ENCODE assay signal across 11 cellular contexts in genomic region chr19:10514211-10515145, GRCh38. TPM values are rescaled to one million over a fixed set of nuclear protein-coding genes. Genes with fewer than 3 reads are reported as not detected.
A peak's percentile ranks its signal among the peaks of the same experiment; 100 is the strongest.
DNase-seq lines count a peak whose midpoint lies in the region; ATAC-seq, FAIRE-seq and TF ChIP-seq lines count a peak whose summit lies in the region.
"Had no signal": no experiment of that assay in that cellular context is flagged by ENCODE, and none has a peak within 500 bp of the region (broad histone marks: within the 10 kb centered on the region; RNA-seq: fewer than 3 reads in every experiment).

No MANE protein-coding gene starts in this region.

- TF ChIP-seq CTCF in GM12873 (IDR thresholded peaks at IDR 0.05; ENCODE audit: insufficient read depth, low read depth, low read length, missing control alignments) (peak; percentile 32), endothelial cell of umbilical vein (IDR thresholded peaks at IDR 0.05; ENCODE audit: extremely low read depth in 1 of 2, insufficient read depth in 1 of 2, low read depth in 1 of 2, low read length in 2 of 2) (peak in 1 of 2 donors; percentile 12), adrenal gland (IDR thresholded peaks at IDR 0.05) (no peak)

- peak; percentile 33 to 45 for DNase-seq in activated CD4-positive, alpha-beta T cell treated with anti-CD3 and anti-CD28 coated beads, Interleukin-2, amount 50 U/mL, for 48 hours
- no peak for DNase-seq in endothelial cell of umbilical vein (ENCODE audit: low read depth, low spot score)
- DNase-seq in retina, result peak; percentile 71
- no peak for DNase-seq in adrenal gland
- DNase-seq: GDM1 had no signal

- no peak overlapping the region for H3K4me2 ChIP-seq in endothelial cell of umbilical vein (ENCODE audit: insufficient read depth, low read length)

- no peaks in the 10 kb centered on the region for H3K9me1 ChIP-seq in endothelial cell of umbilical vein (replicated peaks; ENCODE audit: control insufficient read depth, extremely low read depth, insufficient read depth, low read length)

- H3K4me1 ChIP-seq in endothelial cell of umbilical vein (ENCODE audit: control insufficient read depth, extremely low read depth, insufficient read depth, low read length), result peaks cover 2% of the 10 kb centered on the region
- peaks cover 13 to 17% of the 10 kb centered on the region in 2 donors for H3K4me1 ChIP-seq in adrenal gland (replicated peaks in 1 of 2)

- no peak for FAIRE-seq in endothelial cell of umbilical vein (lab: Jason Lieb, UNC)
- FAIRE-seq: K562 had no signal

- no peaks in the 10 kb centered on the region for H3K36me3 ChIP-seq in endothelial cell of umbilical vein (ENCODE audit: control insufficient read depth in 2 of 2, extremely low read depth in 1 of 2, insufficient read depth in 2 of 2, low read length in 2 of 2)
- H3K36me3 ChIP-seq in adrenal gland (replicated peaks in 1 of 2), result no peaks in the 10 kb centered on the region

- H3K4me3 ChIP-seq in endothelial cell of umbilical vein (replicated peaks in 1 of 3; ENCODE audit: insufficient read depth in 1 of 3, low read depth in 1 of 3, low read length in 3 of 3), result no peak overlapping the region
- no peak overlapping the region for H3K4me3 ChIP-seq in adrenal gland
- H3K4me3 ChIP-seq: K562 had no signal

- intact Hi-C loops in endothelial cell of umbilical vein (cut with micrococcal nuclease) (loop anchor here (5.0 kb wide), 1 partner anchor 183 kb away; no protein-coding TSS in a partner anchor), adrenal gland (cut with DNase I) (no loop called here)

- H3K27ac ChIP-seq in endothelial cell of umbilical vein (ENCODE audit: insufficient read depth, low read depth, low read length), result no peak overlapping the region
- H3K27ac ChIP-seq in adrenal gland, result no peak overlapping the region

- TF ChIP-seq POLR2A in endothelial cell of umbilical vein (IDR thresholded peaks at IDR 0.05; ENCODE audit: low read depth, low read length) (no peak), adrenal gland (IDR thresholded peaks at IDR 0.05) (no peak)

- no peak overlapping the region for H2AFZ ChIP-seq in endothelial cell of umbilical vein (ENCODE audit: low read depth, low read length)

- H3K9me3 ChIP-seq in endothelial cell of umbilical vein (replicated peaks; ENCODE audit: control insufficient read depth, insufficient read depth, low read length) (no peaks in the 10 kb centered on the region), adrenal gland (replicated peaks in 1 of 3) (no peaks in the 10 kb centered on the region)

- BruUV-seq in endothelial cell of umbilical vein (replicated peaks; lab: Mats Ljungman, UMichigan), result no TSS peak

- H3K27me3 ChIP-seq in endothelial cell of umbilical vein (ENCODE audit: control insufficient read depth in 2 of 2, insufficient read depth in 2 of 2, low read length in 2 of 2) (peaks cover 50 to 65% of the 10 kb centered on the region in 2 experiments), adrenal gland (peaks cover 51% of the 10 kb centered on the region)

- CTCF ChIA-PET in endothelial cell of umbilical vein (lab: Charles Lee), result no interaction called here

- no peaks in the 10 kb centered on the region for H3K79me2 ChIP-seq in endothelial cell of umbilical vein (ENCODE audit: control insufficient read depth, insufficient read depth, low read length)

- POLR2A ChIA-PET in endothelial cell of umbilical vein (lab: Charles Lee), result no interaction called here

- ATAC-seq in GM19395 (IDR thresholded peaks at IDR 0.05; ENCODE audit: unreplicated experiment) (no peak), GM19452 (IDR thresholded peaks at IDR 0.05; ENCODE audit: unreplicated experiment) (no peak), HG02840 (IDR thresholded peaks at IDR 0.05; ENCODE audit: low FRiP score, unreplicated experiment) (no peak)
- ATAC-seq: K562 had no signal

- dilution Hi-C loops in endothelial cell of umbilical vein (cut with MboI; ENCODE audit: extremely low pct_ligation_motif_present, low sequenced_read_pairs), result no loop called here

- H4K20me1 ChIP-seq in endothelial cell of umbilical vein (replicated peaks; ENCODE audit: control insufficient read depth, extremely low read depth, insufficient read depth, low read length), result no peaks in the 10 kb centered on the region

- 11 to 28% (median 21%) methylated on average over 9 to 107 of the region's 107 CpGs for WGBS in adrenal gland, 4 donors

- H3K9ac ChIP-seq in endothelial cell of umbilical vein (replicated peaks; ENCODE audit: extremely low read depth, insufficient read depth, low read length), result no peak overlapping the region

TF ChIP-seq in endothelial cell of umbilical vein, 7 proteins besides CTCF, POLR2A, EP300 and RAD21:
- TF ChIP-seq EZH2 (IDR thresholded peaks at IDR 0.05; ENCODE audit: borderline replicate concordance, low read depth, low read length, severe bottlenecking), result peak; percentile 90
- no peak for TF ChIP-seq FOS (IDR thresholded peaks at IDR 0.05; ENCODE audit: borderline replicate concordance, insufficient read depth, low read length)

RNA-seq across cellular contexts. Expression of gene S1PR5, which starts 2.8 kb away (rescaled TPM):
- total RNA-seq in endothelial cell of umbilical vein, result not detected in 2 replicates
- not detected in 2 replicates for polyA plus RNA-seq in endothelial cell of umbilical vein
- not detected in 2 replicates for polyA plus RNA-seq in endothelial cell of umbilical vein (2011; cell fraction: cytosol; rRNA removed)
- polyA plus RNA-seq in endothelial cell of umbilical vein (2011; cell fraction: nucleus; rRNA removed), result not detected in 2 replicates
- not detected in 2 replicates for polyA plus RNA-seq in endothelial cell of umbilical vein (2012)
- polyA minus RNA-seq in endothelial cell of umbilical vein, result not detected in 2 replicates
- polyA minus RNA-seq in endothelial cell of umbilical vein (2011; cell fraction: cytosol; rRNA and poly(A)+ RNA removed), result 1.2 TPM
- not detected in 2 replicates for polyA minus RNA-seq in endothelial cell of umbilical vein (2011; cell fraction: nucleus; rRNA and poly(A)+ RNA removed)
- 1 to 10 TPM in 2 of 8 donors, under 1 TPM in 5, not detected in 1; 0.14 to 3.0 (median 0.55) TPM for total RNA-seq in adrenal gland
- under 1 TPM; 0.37 to 0.97 (median 0.51) TPM for polyA plus RNA-seq in adrenal gland
- total RNA-seq: fibroblast of lung had no signal

RNA-seq across cellular contexts. Expression of gene KEAP1, which starts 11.3 kb away (rescaled TPM):
- 78.2 and 81.4 TPM in 2 replicates for total RNA-seq in endothelial cell of umbilical vein
- polyA plus RNA-seq in endothelial cell of umbilical vein, result 91.1 and 107 TPM in 2 replicates
- 79.4 and 83.8 TPM in 2 replicates for polyA plus RNA-seq in endothelial cell of umbilical vein (2011; cell fraction: cytosol; rRNA removed)
- 58.8 and 72.0 TPM in 2 replicates for polyA plus RNA-seq in endothelial cell of umbilical vein (2011; cell fraction: nucleus; rRNA removed)
- polyA plus RNA-seq in endothelial cell of umbilical vein (2012), result 76.5 and 82.3 TPM in 2 replicates
- 104 and 113 TPM in 2 replicates for polyA minus RNA-seq in endothelial cell of umbilical vein
- 22.8 TPM for polyA minus RNA-seq in endothelial cell of umbilical vein (2011; cell fraction: cytosol; rRNA and poly(A)+ RNA removed)
- polyA minus RNA-seq in endothelial cell of umbilical vein (2011; cell fraction: nucleus; rRNA and poly(A)+ RNA removed), result 21.0 and 27.6 TPM in 2 replicates
- total RNA-seq in adrenal gland, result 100 to 1,000 TPM in 1 of 8 donors, 10 to 100 TPM in 7; 71.1 to 106 (median 75.1) TPM
- 100 to 1,000 TPM in 1 of 3 donors, 10 to 100 TPM in 2; 71.0 to 101 (median 97.3) TPM for polyA plus RNA-seq in adrenal gland

RNA-seq across cellular contexts. Expression of gene ATG4D, which starts 29.2 kb away (rescaled TPM):
- 19.8 and 21.8 TPM in 2 replicates for total RNA-seq in endothelial cell of umbilical vein
- 24.9 and 29.6 TPM in 2 replicates for polyA plus RNA-seq in endothelial cell of umbilical vein
- 16.8 and 20.9 TPM in 2 replicates for polyA plus RNA-seq in endothelial cell of umbilical vein (2011; cell fraction: cytosol; rRNA removed)
- 31.8 and 39.8 TPM in 2 replicates for polyA plus RNA-seq in endothelial cell of umbilical vein (2011; cell fraction: nucleus; rRNA removed)
- 17.1 and 21.9 TPM in 2 replicates for polyA plus RNA-seq in endothelial cell of umbilical vein (2012)
- polyA minus RNA-seq in endothelial cell of umbilical vein, result 11.7 and 13.9 TPM in 2 replicates
- polyA minus RNA-seq in endothelial cell of umbilical vein (2011; cell fraction: cytosol; rRNA and poly(A)+ RNA removed), result 30.8 TPM
- 6.7 and 9.5 TPM in 2 replicates for polyA minus RNA-seq in endothelial cell of umbilical vein (2011; cell fraction: nucleus; rRNA and poly(A)+ RNA removed)
- 10 to 100 TPM; 26.4 to 93.7 (median 38.5) TPM for total RNA-seq in adrenal gland
- polyA plus RNA-seq in adrenal gland, result 10 to 100 TPM in 2 of 3 donors, 1 to 10 TPM in 1; 7.4 to 58.2 (median 53.2) TPM

RNA-seq across cellular contexts. Expression of gene KRI1, which starts 51.3 kb away (rescaled TPM):
- total RNA-seq in endothelial cell of umbilical vein (23.1 and 25.7 TPM in 2 replicates), adrenal gland (10 to 100 TPM in 7 of 8 donors, 1 to 10 TPM in 1; 7.1 to 32.4 (median 18.8) TPM)
- polyA plus RNA-seq in endothelial cell of umbilical vein (5.9 and 6.7 TPM in 2 replicates), adrenal gland (10 to 100 TPM; 29.7 to 69.0 (median 29.8) TPM)
- polyA plus RNA-seq in endothelial cell of umbilical vein (2011; cell fraction: cytosol; rRNA removed), result 8.3 and 8.6 TPM in 2 replicates
- polyA plus RNA-seq in endothelial cell of umbilical vein (2011; cell fraction: nucleus; rRNA removed), result 26.1 and 35.5 TPM in 2 replicates
- polyA plus RNA-seq in endothelial cell of umbilical vein (2012), result 17.3 TPM in 2 replicates
- polyA minus RNA-seq in endothelial cell of umbilical vein, result 6.4 and 7.1 TPM in 2 replicates
- polyA minus RNA-seq in endothelial cell of umbilical vein (2011; cell fraction: cytosol; rRNA and poly(A)+ RNA removed), result 45.5 TPM
- 8.1 and 9.4 TPM in 2 replicates for polyA minus RNA-seq in endothelial cell of umbilical vein (2011; cell fraction: nucleus; rRNA and poly(A)+ RNA removed)

RNA-seq across cellular contexts. Expression of gene CDKN2D, which starts 54.3 kb away (rescaled TPM):
- total RNA-seq in endothelial cell of umbilical vein (5.0 and 5.9 TPM in 2 replicates), adrenal gland (10 to 100 TPM in 1 of 8 donors, 1 to 10 TPM in 7; 1.9 to 15.1 (median 6.4) TPM)
- polyA plus RNA-seq in endothelial cell of umbilical vein (9.2 and 9.8 TPM in 2 replicates), adrenal gland (10 to 100 TPM in 2 of 3 donors, 1 to 10 TPM in 1; 7.4 to 11.2 (median 10.0) TPM)
- polyA plus RNA-seq in endothelial cell of umbilical vein (2011; cell fraction: cytosol; rRNA removed), result 8.2 and 9.1 TPM in 2 replicates
- 3.4 and 3.6 TPM in 2 replicates for polyA plus RNA-seq in endothelial cell of umbilical vein (2011; cell fraction: nucleus; rRNA removed)
- 4.6 and 4.9 TPM in 2 replicates for polyA plus RNA-seq in endothelial cell of umbilical vein (2012)
- 4.6 and 6.4 TPM in 2 replicates for polyA minus RNA-seq in endothelial cell of umbilical vein
- polyA minus RNA-seq in endothelial cell of umbilical vein (2011; cell fraction: cytosol; rRNA and poly(A)+ RNA removed), result 5.0 TPM
- 0.53 and 0.82 TPM in 2 replicates for polyA minus RNA-seq in endothelial cell of umbilical vein (2011; cell fraction: nucleus; rRNA and poly(A)+ RNA removed)

Comparison
In these comparisons a context has a peak if more than half of its experiments do, and no peak if none do; other contexts are left out.
1. DNase-seq: peak in activated CD4-positive, alpha-beta T cell treated with anti-CD3 and anti-CD28 coated beads, Interleukin-2, amount 50 U/mL, for 48 hours (2 of 2) and retina (single experiment); none in endothelial cell of umbilical vein (single experiment) and adrenal gland (0 of 7).